8 cellular contexts compared by ENCODE assay signal in the genomic region with DNA sequence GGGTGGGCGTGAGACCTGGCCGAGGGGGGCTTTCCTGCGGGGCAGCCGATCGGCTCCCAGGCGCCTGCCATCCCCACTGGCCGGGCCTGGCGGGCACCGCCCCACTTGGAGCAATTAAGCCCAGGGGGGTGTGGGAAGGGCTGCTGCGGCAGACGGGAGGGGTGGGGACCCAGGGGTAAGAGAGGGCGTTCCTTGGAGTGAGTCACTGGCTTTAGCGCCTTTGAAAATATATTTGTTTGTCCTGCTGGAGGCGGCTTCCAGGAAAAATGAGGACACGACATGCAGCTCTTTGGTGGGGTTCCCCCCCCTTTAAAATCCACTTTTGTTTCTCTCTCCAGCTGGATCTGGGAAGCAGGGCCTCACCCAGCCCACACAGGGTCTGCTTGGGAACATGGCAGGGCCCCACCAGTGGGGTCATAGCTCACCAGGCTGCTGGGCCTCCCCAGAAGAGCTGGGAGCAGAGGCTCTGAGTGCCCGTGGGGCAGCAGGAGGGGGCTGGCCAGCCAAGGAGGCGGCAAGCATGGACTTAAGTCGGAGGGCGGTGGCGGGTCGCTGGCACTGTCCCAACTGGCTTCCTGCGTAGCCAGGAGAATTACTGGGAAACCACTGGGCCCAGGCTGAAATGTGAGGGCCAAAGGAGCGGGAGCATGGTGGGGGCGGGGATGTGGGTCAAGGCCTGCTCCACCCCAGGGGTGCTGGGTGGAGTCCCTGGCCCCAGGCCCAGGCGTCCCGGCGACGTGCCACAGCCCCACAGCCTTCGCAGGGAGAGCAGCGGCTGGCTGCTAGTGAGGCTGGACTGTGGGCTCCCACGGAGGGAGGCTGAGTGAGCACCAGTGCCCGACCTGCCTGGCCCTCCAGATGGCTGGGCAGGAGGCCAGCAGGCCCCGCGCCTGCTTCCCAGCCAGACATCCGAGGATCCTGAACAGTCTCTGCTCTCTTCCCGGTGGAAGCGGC.
DNase-seq lines count a peak whose midpoint lies in the region; ATAC-seq and TF ChIP-seq lines count a peak whose summit lies in the region.

No MANE protein-coding gene starts in this region.

- ATAC-seq in T-cell (replicated peaks in 1 of 4), result no peak
- ATAC-seq in HG02973 (IDR thresholded peaks at IDR 0.05; ENCODE audit: unreplicated experiment), result no peak

- WGBS in prostate gland, result 18% methylated on average over 35 of the region's 37 CpGs

- peaks cover 45% of the 10 kb centered on the region for H3K36me3 Mint-ChIP-seq in T-cell

- no peaks in the 10 kb centered on the region for H3K27me3 ChIP-seq in WERI-Rb-1 (ENCODE audit: insufficient read depth, low read depth, severe bottlenecking)
- no peaks in the 10 kb centered on the region for H3K27me3 ChIP-seq in prostate gland (replicated peaks; ENCODE audit: insufficient read depth)

- peak; percentile 31 for TF ChIP-seq POLR2A in prostate gland (IDR thresholded peaks at IDR 0.05)

- H3K9me3 ChIP-seq in WERI-Rb-1 (ENCODE audit: severe bottlenecking), result peaks cover 8% of the 10 kb centered on the region
- no peaks in the 10 kb centered on the region for H3K9me3 ChIP-seq in prostate gland

- no peak overlapping the region for H3K27ac Mint-ChIP-seq in T-cell

- H3K4me3 ChIP-seq in WERI-Rb-1 (ENCODE audit: low read depth, low read length), result peak overlapping the region; percentile 19
- H3K4me3 ChIP-seq in prostate gland, result peak overlapping the region in 1 of 2 donors; percentile 10

- H3K4me3 Mint-ChIP-seq in T-cell, result no peak overlapping the region

- H3K4me1 ChIP-seq in prostate gland (replicated peaks), result peaks cover 22% of the 10 kb centered on the region

- H3K36me3 ChIP-seq in WERI-Rb-1 (peaks cover 77% of the 10 kb centered on the region), prostate gland (peaks cover 0 to 19% of the 10 kb centered on the region in 2 donors)

- DNase-seq in NCI-H1417 (lab: John Stamatoyannopoulos, UW) (peak; percentile 34 to 88 (median 87)), NCI-H1417 treated with DMSO at 0.1 percent for 48 hours (lab: John Stamatoyannopoulos, UW) (no peak), WERI-Rb-1 (peak; percentile 87), glomerular visceral epithelial cell (ENCODE audit: extremely low spot score) (peak; percentile 96), prostate gland (ENCODE audit: low spot score) (peak; percentile 89), T-cell (no peak)
- no peak for DNase-seq in activated CD4-positive, CD25-positive, alpha-beta regulatory T cell (lab: John Stamatoyannopoulos, UW)

- CTCF ChIA-PET in T-cell (lab: Charles Lee), result no interaction called here

- POLR2A ChIA-PET in T-cell (lab: Charles Lee), result no interaction called here

- H3K9me3 Mint-ChIP-seq in T-cell, result no peaks in the 10 kb centered on the region

- intact Hi-C loops in prostate gland (cut with DNase I), result loop anchor here (1.0 kb wide), 1 partner anchor 12 kb away; no protein-coding TSS in a partner anchor

- H3K4me1 Mint-ChIP-seq in T-cell, result no peaks in the 10 kb centered on the region

- no peaks in the 10 kb centered on the region for H3K27me3 Mint-ChIP-seq in T-cell

- TF ChIP-seq CTCF in WERI-Rb-1 (IDR thresholded peaks at IDR 0.05; ENCODE audit: low read depth, low read length), result no peak
- peak in 1 of 4 experiments; percentile 15 for TF ChIP-seq CTCF in prostate gland (IDR thresholded peaks at IDR 0.05)

- peak overlapping the region; percentile 99 for H3K27ac ChIP-seq in WERI-Rb-1
- peak overlapping the region; percentile 82 to 88 for H3K27ac ChIP-seq in prostate gland

Comparison
In these comparisons a context has a peak if more than half of its experiments do, and no peak if none do; other contexts are left out.
1. DNase-seq: peak in NCI-H1417 (3 of 3), WERI-Rb-1 (single experiment), glomerular visceral epithelial cell (single experiment) and prostate gland (single experiment); none in NCI-H1417 treated with DMSO at 0.1 percent for 48 hours (single experiment), T-cell (0 of 34) and activated CD4-positive, CD25-positive, alpha-beta regulatory T cell (0 of 4).